2 cellular contexts compared by ENCODE assay signal in genomic region chr11:30345644-30346043, GRCh38.
TF ChIP-seq lines count a peak whose summit lies in the region.

No MANE protein-coding gene starts in this region.

TF ChIP-seq in GM12891, 5 proteins besides CTCF, POLR2A, EP300 and RAD21:
- TF ChIP-seq SPI1 (IDR thresholded peaks at IDR 0.05; ENCODE audit: low read depth, low read length) (no peak), POU2F2 (IDR thresholded peaks at IDR 0.05; ENCODE audit: low read depth, low read length) (no peak), TAF1 (IDR thresholded peaks at IDR 0.05; ENCODE audit: low read depth, low read length) (no peak), PAX5 (IDR thresholded peaks at IDR 0.05; ENCODE audit: insufficient read depth, low read length, severe bottlenecking) (no peak), POLR2AphosphoS5 (IDR thresholded peaks at IDR 0.05; ENCODE audit: low read depth, low read length) (no peak)

TF ChIP-seq in H1, 55 proteins besides CTCF, POLR2A, EP300 and RAD21:
- TF ChIP-seq SIRT6 (IDR thresholded peaks at IDR 0.05; ENCODE audit: low read length) (no peak), KDM1A (IDR thresholded peaks at IDR 0.05; ENCODE audit: borderline replicate concordance, low read length) (peak; percentile 31; the same call in 1 of the 2 replicates)
